8 cellular contexts compared by ENCODE assay signal in genomic region chr1:3649342-3650247, GRCh38. TPM values are rescaled to one million over a fixed set of nuclear protein-coding genes. Genes with fewer than 3 reads are reported as not detected.
DNase-seq lines count a peak whose midpoint lies in the region; ATAC-seq and TF ChIP-seq lines count a peak whose summit lies in the region.

TSS of gene WRAP73 (minus strand) at chr1:3650103. CDS start at chr1:3649999, 104 bp downstream.

- 0 out of 4 replicates have a peak, but pooled peaks of 1 of the 2 experiments have one; percentile 11 for TF ChIP-seq CTCF in GM23338 (conservative IDR thresholded peaks at IDR 0.05; ENCODE audit: low read depth in 2 of 2)
- TF ChIP-seq CTCF in foreskin keratinocyte (conservative IDR thresholded peaks at IDR 0.05), result peak; percentile 48
- peak; percentile 15 for TF ChIP-seq CTCF in neural progenitor cell (IDR thresholded peaks at IDR 0.05)

- H3K36me3 ChIP-seq in ES-I3 (ENCODE audit: insufficient read depth, low read length), result no peaks in the 10 kb centered on the region
- H3K36me3 ChIP-seq in GM23338 (ENCODE audit: insufficient read depth), result 0 out of 2 replicates have a peak, but pooled peaks cover 11% of the 10 kb centered on the region
- no peaks in the 10 kb centered on the region for H3K36me3 ChIP-seq in neural progenitor cell
- H3K36me3 ChIP-seq in stomach smooth muscle (ENCODE audit: control insufficient read depth in 2 of 2, insufficient read depth in 2 of 2, low read length in 2 of 2), result peaks cover 9% of the 10 kb centered on the region in 2 donors

- DNase-seq in GM23338 (ENCODE audit: low spot score) (peak; percentile 96), LHCN-M2 (ENCODE audit: low read depth) (peak; percentile 83), SIG-M5 (lab: John Stamatoyannopoulos, UW) (peak; percentile 73), activated gamma-delta T cell (lab: John Stamatoyannopoulos, UW) (peak; percentile 66), foreskin keratinocyte (peak; percentile 55 to 76), neural progenitor cell (ENCODE audit: low spot score) (peak; percentile 96)

- H3K4me3 Mint-ChIP-seq in GM23338 (peak within 1 kb of the TSS; percentile 83), neural progenitor cell (peak within 1 kb of the TSS; percentile 85)

- no peaks in the 10 kb centered on the region for H3K9me2 ChIP-seq in GM23338 (ENCODE audit: insufficient read depth)

- no peaks in the 10 kb centered on the region for H3K9me3 ChIP-seq in ES-I3 (ENCODE audit: control insufficient read depth, insufficient read depth, low read length)
- H3K9me3 ChIP-seq in neural progenitor cell (ENCODE audit: low read depth), result no peaks in the 10 kb centered on the region
- H3K9me3 ChIP-seq in stomach smooth muscle (ENCODE audit: control insufficient read depth in 2 of 2, low read length in 2 of 2), result no peaks in the 10 kb centered on the region

- H3F3A ChIP-seq in GM23338 (replicated peaks; ENCODE audit: low read depth) (peaks cover 7% of the 10 kb centered on the region; the same call in 1 of the 2 replicates), neural progenitor cell (ENCODE audit: low read depth) (peaks cover 20% of the 10 kb centered on the region)

- H4K20me1 ChIP-seq in GM23338 (replicated peaks; ENCODE audit: insufficient read depth), result peaks cover 22% of the 10 kb centered on the region
- H4K20me1 ChIP-seq in neural progenitor cell (ENCODE audit: low read depth), result peaks cover 39% of the 10 kb centered on the region

- H3K36me3 Mint-ChIP-seq in GM23338 (ENCODE audit: low read depth), result peaks cover 11% of the 10 kb centered on the region
- peaks cover 7% of the 10 kb centered on the region for H3K36me3 Mint-ChIP-seq in neural progenitor cell

- H3K27ac Mint-ChIP-seq in GM23338, result no peak within 1 kb of the TSS
- H3K27ac Mint-ChIP-seq in neural progenitor cell, result no peak within 1 kb of the TSS

- ATAC-seq in GM23338 (peak; percentile 51), foreskin keratinocyte (peak; percentile 92)

- H3K9ac ChIP-seq in ES-I3 (ENCODE audit: low read depth, low read length), result peak within 1 kb of the TSS; percentile 93
- H3K9ac ChIP-seq in neural progenitor cell, result no peak within 1 kb of the TSS
- peak within 1 kb of the TSS; percentile 66 for H3K9ac ChIP-seq in stomach smooth muscle (ENCODE audit: low read length in 2 of 2)

- H3K27me3 ChIP-seq in GM23338 (ENCODE audit: insufficient read depth) (peaks cover 46% of the 10 kb centered on the region), foreskin keratinocyte (peaks cover 46% of the 10 kb centered on the region), neural progenitor cell (peaks cover 49% of the 10 kb centered on the region), stomach smooth muscle (ENCODE audit: control insufficient read depth in 1 of 2, insufficient read depth in 2 of 2, low read length in 2 of 2) (peaks cover 30 to 38% of the 10 kb centered on the region in 2 donors)

- H3K4me3 ChIP-seq in GM23338, result peak within 1 kb of the TSS; percentile 76
- H3K4me3 ChIP-seq in neural progenitor cell, result peak within 1 kb of the TSS; percentile 72
- peak within 1 kb of the TSS; percentile 20 to 89 for H3K4me3 ChIP-seq in stomach smooth muscle (ENCODE audit: low read length in 2 of 2)

- H3K9me3 Mint-ChIP-seq in GM23338 (no peaks in the 10 kb centered on the region), neural progenitor cell (peaks cover 2% of the 10 kb centered on the region)

- H2AFZ ChIP-seq in GM23338 (peak within 1 kb of the TSS; percentile 99), neural progenitor cell (replicated peaks) (peak within 1 kb of the TSS; percentile 35)

- H3K27ac ChIP-seq in GM23338 (ENCODE audit: low read depth) (no peak within 1 kb of the TSS), foreskin keratinocyte (no peak within 1 kb of the TSS), neural progenitor cell (no peak within 1 kb of the TSS), stomach smooth muscle (ENCODE audit: low read length) (no peak within 1 kb of the TSS)

- H3K27me3 Mint-ChIP-seq in GM23338 (ENCODE audit: insufficient read depth, low read depth, poor library complexity), result peaks cover 43% of the 10 kb centered on the region
- peaks cover 29% of the 10 kb centered on the region for H3K27me3 Mint-ChIP-seq in neural progenitor cell (ENCODE audit: insufficient read depth, low read depth)

- no peaks in the 10 kb centered on the region; the same call in 1 of the 2 replicates for H3K4me1 ChIP-seq in ES-I3 (ENCODE audit: insufficient read depth, low read length)
- peaks cover 16% of the 10 kb centered on the region; the same call in 1 of the 2 replicates for H3K4me1 ChIP-seq in GM23338 (ENCODE audit: insufficient read depth)
- peaks cover 10% of the 10 kb centered on the region for H3K4me1 ChIP-seq in foreskin keratinocyte
- peaks cover 11% of the 10 kb centered on the region for H3K4me1 ChIP-seq in neural progenitor cell
- peaks cover 34% of the 10 kb centered on the region for H3K4me1 ChIP-seq in stomach smooth muscle (ENCODE audit: control insufficient read depth, insufficient read depth, low read length)

- peaks cover 11% of the 10 kb centered on the region; the same call in 2 of the 3 replicates for H3K4me1 Mint-ChIP-seq in GM23338
- peaks cover 20% of the 10 kb centered on the region for H3K4me1 Mint-ChIP-seq in neural progenitor cell

- peaks cover 17% of the 10 kb centered on the region for H3K79me2 ChIP-seq in GM23338 (replicated peaks; ENCODE audit: insufficient read depth)
- H3K79me2 ChIP-seq in neural progenitor cell (ENCODE audit: low read depth), result peaks cover 11% of the 10 kb centered on the region

- H3K4me2 ChIP-seq in GM23338, result peak within 1 kb of the TSS; percentile 96
- H3K4me2 ChIP-seq in neural progenitor cell, result peak within 1 kb of the TSS; percentile 93

TF ChIP-seq in GM23338, 12 proteins besides CTCF, POLR2A, EP300 and RAD21 (continues in another document):
- TF ChIP-seq JUNB (IDR thresholded peaks at IDR 0.05; ENCODE audit: unreplicated experiment) (no peak), EZH2phosphoT487 (IDR thresholded peaks at IDR 0.05; ENCODE audit: unreplicated experiment) (no peak), ZNF331 (CRISPR knock-in tag; IDR thresholded peaks at IDR 0.05; ENCODE audit: low read depth) (no peak), NANOG (IDR thresholded peaks at IDR 0.05; ENCODE audit: borderline replicate concordance) (no peak)
- TF ChIP-seq, protein P1, sequence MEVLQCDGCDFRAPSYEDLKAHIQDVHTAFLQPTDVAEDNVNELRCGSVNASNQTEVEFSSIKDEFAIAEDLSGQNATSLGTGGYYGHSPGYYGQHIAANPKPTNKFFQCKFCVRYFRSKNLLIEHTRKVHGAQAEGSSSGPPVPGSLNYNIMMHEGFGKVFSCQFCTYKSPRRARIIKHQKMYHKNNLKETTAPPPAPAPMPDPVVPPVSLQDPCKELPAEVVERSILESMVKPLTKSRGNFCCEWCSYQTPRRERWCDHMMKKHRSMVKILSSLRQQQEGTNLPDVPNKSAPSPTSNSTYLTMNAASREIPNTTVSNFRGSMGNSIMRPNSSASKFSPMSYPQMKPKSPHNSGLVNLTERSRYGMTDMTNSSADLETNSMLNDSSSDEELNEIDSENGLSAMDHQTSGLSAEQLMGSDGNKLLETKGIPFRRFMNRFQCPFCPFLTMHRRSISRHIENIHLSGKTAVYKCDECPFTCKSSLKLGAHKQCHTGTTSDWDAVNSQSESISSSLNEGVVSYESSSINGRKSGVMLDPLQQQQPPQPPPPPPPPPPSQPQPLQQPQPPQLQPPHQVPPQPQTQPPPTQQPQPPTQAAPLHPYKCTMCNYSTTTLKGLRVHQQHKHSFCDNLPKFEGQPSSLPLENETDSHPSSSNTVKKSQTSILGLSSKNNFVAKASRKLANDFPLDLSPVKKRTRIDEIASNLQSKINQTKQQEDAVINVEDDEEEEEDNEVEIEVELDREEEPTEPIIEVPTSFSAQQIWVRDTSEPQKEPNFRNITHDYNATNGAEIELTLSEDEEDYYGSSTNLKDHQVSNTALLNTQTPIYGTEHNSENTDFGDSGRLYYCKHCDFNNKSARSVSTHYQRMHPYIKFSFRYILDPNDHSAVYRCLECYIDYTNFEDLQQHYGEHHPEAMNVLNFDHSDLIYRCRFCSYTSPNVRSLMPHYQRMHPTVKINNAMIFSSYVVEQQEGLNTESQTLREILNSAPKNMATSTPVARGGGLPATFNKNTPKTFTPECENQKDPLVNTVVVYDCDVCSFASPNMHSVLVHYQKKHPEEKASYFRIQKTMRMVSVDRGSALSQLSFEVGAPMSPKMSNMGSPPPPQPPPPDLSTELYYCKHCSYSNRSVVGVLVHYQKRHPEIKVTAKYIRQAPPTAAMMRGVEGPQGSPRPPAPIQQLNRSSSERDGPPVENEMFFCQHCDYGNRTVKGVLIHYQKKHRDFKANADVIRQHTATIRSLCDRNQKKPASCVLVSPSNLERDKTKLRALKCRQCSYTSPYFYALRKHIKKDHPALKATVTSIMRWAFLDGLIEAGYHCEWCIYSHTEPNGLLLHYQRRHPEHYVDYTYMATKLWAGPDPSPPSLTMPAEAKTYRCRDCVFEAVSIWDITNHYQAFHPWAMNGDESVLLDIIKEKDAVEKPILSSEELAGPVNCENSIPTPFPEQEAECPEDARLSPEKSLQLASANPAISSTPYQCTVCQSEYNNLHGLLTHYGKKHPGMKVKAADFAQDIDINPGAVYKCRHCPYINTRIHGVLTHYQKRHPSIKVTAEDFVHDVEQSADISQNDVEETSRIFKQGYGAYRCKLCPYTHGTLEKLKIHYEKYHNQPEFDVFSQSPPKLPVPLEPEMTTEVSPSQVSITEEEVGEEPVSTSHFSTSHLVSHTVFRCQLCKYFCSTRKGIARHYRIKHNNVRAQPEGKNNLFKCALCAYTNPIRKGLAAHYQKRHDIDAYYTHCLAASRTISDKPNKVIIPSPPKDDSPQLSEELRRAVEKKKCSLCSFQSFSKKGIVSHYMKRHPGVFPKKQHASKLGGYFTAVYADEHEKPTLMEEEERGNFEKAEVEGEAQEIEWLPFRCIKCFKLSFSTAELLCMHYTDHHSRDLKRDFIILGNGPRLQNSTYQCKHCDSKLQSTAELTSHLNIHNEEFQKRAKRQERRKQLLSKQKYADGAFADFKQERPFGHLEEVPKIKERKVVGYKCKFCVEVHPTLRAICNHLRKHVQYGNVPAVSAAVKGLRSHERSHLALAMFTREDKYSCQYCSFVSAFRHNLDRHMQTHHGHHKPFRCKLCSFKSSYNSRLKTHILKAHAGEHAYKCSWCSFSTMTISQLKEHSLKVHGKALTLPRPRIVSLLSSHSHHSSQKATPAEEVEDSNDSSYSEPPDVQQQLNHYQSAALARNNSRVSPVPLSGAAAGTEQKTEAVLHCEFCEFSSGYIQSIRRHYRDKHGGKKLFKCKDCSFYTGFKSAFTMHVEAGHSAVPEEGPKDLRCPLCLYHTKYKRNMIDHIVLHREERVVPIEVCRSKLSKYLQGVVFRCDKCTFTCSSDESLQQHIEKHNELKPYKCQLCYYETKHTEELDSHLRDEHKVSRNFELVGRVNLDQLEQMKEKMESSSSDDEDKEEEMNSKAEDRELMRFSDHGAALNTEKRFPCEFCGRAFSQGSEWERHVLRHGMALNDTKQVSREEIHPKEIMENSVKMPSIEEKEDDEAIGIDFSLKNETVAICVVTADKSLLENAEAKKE (CRISPR knock-in tag; IDR thresholded peaks at IDR 0.05), result no peak

RNA-seq across cellular contexts. Expression of gene WRAP73, which starts in this region (rescaled TPM):
- 40.8 and 43.3 TPM in 2 replicates for total RNA-seq in GM23338 (2014; rRNA removed; shearing (Covaris generic))
- 22.6 and 24.4 TPM in 2 replicates for polyA plus RNA-seq in GM23338 (2016; fragmentation: Nextera tagmentation; extraction: Ambion mirVana)
- 23.3 and 23.7 TPM in 2 replicates for total RNA-seq in LHCN-M2 (2014; rRNA removed)
- polyA plus RNA-seq in LHCN-M2 (2012), result 16.0 TPM
- 17.2 and 18.1 TPM in 2 replicates for total RNA-seq in foreskin keratinocyte
- polyA plus RNA-seq in foreskin keratinocyte, result 21.8 and 26.0 TPM in 2 replicates
- total RNA-seq in neural progenitor cell (ENCODE audit: low replicate concordance), result 12.0 and 18.8 TPM in 2 replicates
